9 cellular contexts compared by ENCODE assay signal in genomic region chr14:74713395-74713735, GRCh38. TPM values are rescaled to one million over a fixed set of nuclear protein-coding genes. Genes with fewer than 3 reads are reported as not detected.
DNase-seq lines count a peak whose midpoint lies in the region; ATAC-seq and TF ChIP-seq lines count a peak whose summit lies in the region.
"Had no signal": no experiment of that assay in that cellular context is flagged by ENCODE, and none has a peak within 500 bp of the region (broad histone marks: within the 10 kb centered on the region; RNA-seq: fewer than 3 reads in every experiment).

No MANE protein-coding gene starts in this region.

- H3K4me1 ChIP-seq in cardiac muscle cell (ENCODE audit: low read depth) = peaks cover 6% of the 10 kb centered on the region
- peaks cover 0 to 17% of the 10 kb centered on the region in 2 donors for H3K4me1 ChIP-seq in lung (ENCODE audit: control insufficient read depth in 2 of 2, insufficient read depth in 2 of 2, low read length in 2 of 2)
- peaks cover 2% of the 10 kb centered on the region for H3K4me1 ChIP-seq in urinary bladder (ENCODE audit: insufficient read depth)

- H3K9me3 ChIP-seq in cardiac muscle cell (ENCODE audit: low read depth) (no peaks in the 10 kb centered on the region), lung (ENCODE audit: control insufficient read depth in 2 of 2, insufficient read depth in 1 of 2, low read length in 1 of 2) (no peaks in the 10 kb centered on the region)

- peaks cover 10% of the 10 kb centered on the region for H3K36me3 ChIP-seq in cardiac muscle cell
- H3K36me3 ChIP-seq in brain microvascular endothelial cell (replicated peaks) = peaks cover 11% of the 10 kb centered on the region
- peaks cover 7 to 11% of the 10 kb centered on the region in 2 donors for H3K36me3 ChIP-seq in lung (ENCODE audit: control insufficient read depth in 2 of 2, insufficient read depth in 2 of 2, low read length in 2 of 2)
- H3K36me3 ChIP-seq in urinary bladder (ENCODE audit: insufficient read depth) = peaks cover 6% of the 10 kb centered on the region

- no peak for DNase-seq in cardiac muscle cell (ENCODE audit: low read depth in 1 of 2, low spot score in 1 of 2)
- no peak for DNase-seq in cardiac septum (ENCODE audit: low spot score)
- no peak for DNase-seq in brain microvascular endothelial cell
- no peak for DNase-seq in lung (ENCODE audit: low spot score)
- DNase-seq in cerebellar nuclear complex (lab: John Stamatoyannopoulos, UW) = no peak
- no peak for DNase-seq in LoVo (ENCODE audit: low spot score)
- DNase-seq: NCI-H748 treated with DMSO at 0.1 percent for 48 hours had no signal

- WGBS in lung, 2 donors = 11 to 14% methylated on average over 6 of the region's 6 CpGs
- WGBS in urinary bladder = 12% methylated on average over 6 of the region's 6 CpGs

- H3K27ac ChIP-seq in cardiac muscle cell = no peak overlapping the region
- H3K27ac ChIP-seq in brain microvascular endothelial cell = peak overlapping the region; percentile 71
- H3K27ac ChIP-seq in lung (ENCODE audit: low read depth in 1 of 2, low read length in 1 of 2) = peak overlapping the region; percentile 76 to 93
- peak overlapping the region; percentile 61 for H3K27ac ChIP-seq in urinary bladder (ENCODE audit: low read depth)

- intact Hi-C loops in cardiac septum (cut with DNase I) = loop anchor here (2.0 to 5.0 kb wide), 2 partner anchors 49 to 101 kb away; partner anchors contain the start of genes LTBP2 and YLPM1

- peak overlapping the region; percentile 77 for H3K4me3 ChIP-seq in cardiac muscle cell
- H3K4me3 ChIP-seq in brain microvascular endothelial cell (ENCODE audit: low read depth, low read length) = peak overlapping the region; percentile 97
- H3K4me3 ChIP-seq in lung = peak overlapping the region; percentile 94
- peak overlapping the region; percentile 70 for H3K4me3 ChIP-seq in urinary bladder (ENCODE audit: low read depth, low read length)

- H3K27me3 ChIP-seq in cardiac muscle cell = no peaks in the 10 kb centered on the region
- no peaks in the 10 kb centered on the region for H3K27me3 ChIP-seq in brain microvascular endothelial cell (replicated peaks)
- no peaks in the 10 kb centered on the region for H3K27me3 ChIP-seq in lung (ENCODE audit: control insufficient read depth, insufficient read depth)

- in situ Hi-C loops in brain microvascular endothelial cell (cut with HindIII; ENCODE audit: low pct_ligation_motif_present, low sequenced_read_pairs) = no loop called here

- no peak for ATAC-seq in lung (ENCODE audit: insufficient read depth, low FRiP score)
- ATAC-seq in HG02852 (IDR thresholded peaks at IDR 0.05; ENCODE audit: unreplicated experiment) = no peak

- no peak for TF ChIP-seq CTCF in cardiac muscle cell (IDR thresholded peaks at IDR 0.05; ENCODE audit: low read depth, low read length)
- TF ChIP-seq CTCF in brain microvascular endothelial cell (IDR thresholded peaks at IDR 0.05; ENCODE audit: low read depth, low read length, missing control alignments) = no peak
- TF ChIP-seq CTCF in lung (IDR thresholded peaks at IDR 0.05; ENCODE audit: control extremely low read depth, extremely low read depth) = no peak

RNA-seq across cellular contexts. Expression of gene FCF1, which starts 0.4 kb away (rescaled TPM):
- total RNA-seq in cardiac muscle cell (21.9 and 23.9 TPM in 2 replicates), cardiac septum (36.6 TPM), lung (10 to 100 TPM; 39.2 to 41.2 TPM), urinary bladder (38.0 TPM)
- polyA plus RNA-seq in cardiac muscle cell (15.9 and 18.1 TPM in 2 replicates), lung (10 to 100 TPM in 1 of 2 donors, 1 to 10 TPM in 1; 7.6 to 37.9 TPM), urinary bladder (38.3 TPM)

RNA-seq across cellular contexts. Expression of gene AREL1, which starts 0.5 kb away (rescaled TPM):
- 14.9 and 28.9 TPM in 2 replicates for total RNA-seq in cardiac muscle cell
- 12.9 and 19.2 TPM in 2 replicates for polyA plus RNA-seq in cardiac muscle cell
- 21.2 TPM for total RNA-seq in cardiac septum
- total RNA-seq in lung = 10 to 100 TPM; 27.6 to 41.6 TPM
- 10 to 100 TPM; 10.5 to 20.0 TPM for polyA plus RNA-seq in lung
- 20.4 TPM for total RNA-seq in urinary bladder
- polyA plus RNA-seq in urinary bladder = 9.2 TPM

RNA-seq across cellular contexts. Expression of gene YLPM1, which starts 49.8 kb away (rescaled TPM):
- total RNA-seq in cardiac muscle cell (24.5 and 50.2 TPM in 2 replicates), cardiac septum (40.8 TPM), lung (100 to 1,000 TPM in 1 of 2 donors, 10 to 100 TPM in 1; 42.2 to 124 TPM), urinary bladder (153 TPM)
- polyA plus RNA-seq in cardiac muscle cell (31.6 and 39.6 TPM in 2 replicates), lung (10 to 100 TPM; 13.3 to 14.9 TPM), urinary bladder (23.0 TPM)
